ENCODE assay signal across 12 cellular contexts in the genomic region with DNA sequence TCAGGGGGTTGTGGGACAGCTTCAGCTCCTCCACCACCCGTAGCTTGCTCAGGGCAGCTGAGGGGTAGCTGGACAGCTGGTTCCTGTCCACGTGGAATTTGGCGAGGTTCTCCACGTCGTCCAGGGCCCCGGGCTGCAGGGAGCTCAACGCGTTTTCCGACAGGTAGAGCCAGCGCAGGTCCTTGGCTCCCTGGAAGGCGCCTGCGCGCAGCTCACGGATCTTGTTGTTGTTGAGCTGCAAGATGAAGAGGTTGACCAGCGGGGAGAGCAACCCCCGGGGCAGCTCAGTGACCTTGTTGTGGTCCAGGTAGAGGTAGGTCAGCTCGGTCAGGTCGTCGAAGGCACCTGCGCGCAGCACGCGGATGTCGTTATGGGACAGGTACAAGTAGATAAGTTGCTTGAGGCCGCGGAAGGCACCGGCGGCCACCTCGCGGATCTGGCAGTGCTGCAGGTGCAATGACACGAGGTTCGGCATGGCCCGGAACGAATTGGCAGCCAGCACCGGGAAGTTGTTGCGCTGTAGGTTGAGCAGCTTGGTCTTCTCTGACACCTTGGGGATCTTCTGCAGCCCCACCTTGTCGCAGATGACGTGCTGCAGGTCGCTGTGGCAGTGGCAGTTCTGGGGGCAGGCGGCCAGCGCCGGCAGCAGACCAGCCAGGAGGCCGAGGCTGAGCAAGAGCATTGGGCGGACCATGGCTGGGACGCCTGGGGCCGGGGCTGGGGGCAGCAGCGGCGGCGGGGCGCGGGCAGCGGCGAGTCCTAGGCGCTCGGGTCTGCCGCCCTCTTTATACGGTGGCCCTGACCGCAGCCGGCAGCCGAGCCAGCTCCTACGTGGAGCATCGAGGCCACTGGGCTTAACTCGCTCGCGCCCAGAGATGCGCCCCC. TPM values are rescaled to one million over a fixed set of nuclear protein-coding genes. Genes with fewer than 3 reads are reported as not detected.
DNase-seq lines count a peak whose midpoint lies in the region; ATAC-seq and TF ChIP-seq lines count a peak whose summit lies in the region.
"Had no signal": no experiment of that assay in that cellular context is flagged by ENCODE, and none has a peak within 500 bp of the region (broad histone marks: within the 10 kb centered on the region; RNA-seq: fewer than 3 reads in every experiment).

A gene with protein sequence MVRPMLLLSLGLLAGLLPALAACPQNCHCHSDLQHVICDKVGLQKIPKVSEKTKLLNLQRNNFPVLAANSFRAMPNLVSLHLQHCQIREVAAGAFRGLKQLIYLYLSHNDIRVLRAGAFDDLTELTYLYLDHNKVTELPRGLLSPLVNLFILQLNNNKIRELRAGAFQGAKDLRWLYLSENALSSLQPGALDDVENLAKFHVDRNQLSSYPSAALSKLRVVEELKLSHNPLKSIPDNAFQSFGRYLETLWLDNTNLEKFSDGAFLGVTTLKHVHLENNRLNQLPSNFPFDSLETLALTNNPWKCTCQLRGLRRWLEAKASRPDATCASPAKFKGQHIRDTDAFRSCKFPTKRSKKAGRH (minus strand): TSS at position 761 of the 885 bp plus-strand sequence. CDS start 67 bp downstream, at position 694.

- intact Hi-C loops in heart right ventricle (cut with DNase I): loop anchor here in 1 of 10 donors (10.0 kb wide), 1 partner anchor 104 kb away; no protein-coding TSS in a partner anchor

- H4K8ac ChIP-seq in neuronal stem cell (ENCODE audit: low read depth, low read length): peak within 1 kb of the TSS; percentile 17

- H3F3A ChIP-seq in SK-N-SH (replicated peaks; ENCODE audit: insufficient read depth): no peaks in the 10 kb centered on the region

- no peak within 1 kb of the TSS for H4K91ac ChIP-seq in neuronal stem cell (ENCODE audit: low read depth, low read length, poor library complexity)

- H3K4me3 ChIP-seq in AG10803 (ENCODE audit: low read length) (peak within 1 kb of the TSS; percentile 17), SK-N-SH (ENCODE audit: low read depth in 2 of 2, low read length in 1 of 2) (peak within 1 kb of the TSS in 1 of 2 experiments; percentile 41; a peak in 2 of 4 replicates), heart right ventricle (peak within 1 kb of the TSS in 9 of 10 donors; percentile 29 to 53 (median 39)), neuronal stem cell (ENCODE audit: low read length in 2 of 2) (peak within 1 kb of the TSS in 1 of 2 donors; percentile 67)
- H3K4me3 ChIP-seq: SJSA1 had no signal

- peak within 1 kb of the TSS; percentile 88 for H2AK5ac ChIP-seq in neuronal stem cell (ENCODE audit: low read depth, low read length)

- no peak within 1 kb of the TSS for H2BK120ac ChIP-seq in neuronal stem cell (ENCODE audit: low read depth, low read length)

- H3K14ac ChIP-seq in neuronal stem cell (ENCODE audit: low read length): peak within 1 kb of the TSS; percentile 97

- ATAC-seq in heart right ventricle (peak in 6 of 8 donors; percentile 7 to 44 (median 30)), HG03442 (IDR thresholded peaks at IDR 0.05; ENCODE audit: unreplicated experiment) (no peak)

- H2BK12ac ChIP-seq in neuronal stem cell (ENCODE audit: low read length): peak within 1 kb of the TSS; percentile 82

- CTCF ChIA-PET in SK-N-SH (lab: Yijun Ruan, JAX): interaction anchor here (0.5 to 5.6 kb wide), 13 partner anchors 10 to 373 kb away, joined by 3 to 53 read pairs (median 4); a partner anchor contains a TSS

- H3K4me1 ChIP-seq in SK-N-SH (ENCODE audit: control insufficient read depth in 1 of 2, insufficient read depth in 2 of 2, low read depth in 1 of 2, low read length in 1 of 2) (peaks cover 0 to 17% of the 10 kb centered on the region in 2 experiments; a peak in 1 of 4 replicates), heart right ventricle (peaks cover 3 to 16% (median 13%) of the 10 kb centered on the region in 9 donors), neuronal stem cell (ENCODE audit: control insufficient read depth in 2 of 2, insufficient read depth in 1 of 2, low read depth in 1 of 2, low read length in 2 of 2) (peaks cover 0 to 8% of the 10 kb centered on the region in 2 donors)

- no peak within 1 kb of the TSS for H2AFZ ChIP-seq in SK-N-SH (ENCODE audit: low read depth)
- peak within 1 kb of the TSS; percentile 78 for H2AFZ ChIP-seq in neuronal stem cell (ENCODE audit: low read length)

- no peak for TF ChIP-seq EP300 in SK-N-SH (IDR thresholded peaks at IDR 0.05; ENCODE audit: borderline replicate concordance in 1 of 2, low read depth in 1 of 2, low read length in 1 of 2)

- H3K4ac ChIP-seq in neuronal stem cell (ENCODE audit: low read length): no peak within 1 kb of the TSS

- no peak for TF ChIP-seq CTCF in AG10803 (conservative IDR thresholded peaks at IDR 0.05; ENCODE audit: low read length)
- no peak for TF ChIP-seq CTCF in SK-N-SH (IDR thresholded peaks at IDR 0.05)
- no peak for TF ChIP-seq CTCF in heart right ventricle (IDR thresholded peaks at IDR 0.05)

- H3K27me3 ChIP-seq in SK-N-SH (ENCODE audit: insufficient read depth) (no peaks in the 10 kb centered on the region), heart right ventricle (peaks cover 10 to 30% (median 24%) of the 10 kb centered on the region in 7 donors), neuronal stem cell (ENCODE audit: control insufficient read depth in 3 of 3, insufficient read depth in 3 of 3, low read depth in 1 of 3, low read length in 3 of 3) (peaks cover 16 to 71% (median 53%) of the 10 kb centered on the region in 3 experiments)
- H3K27me3 ChIP-seq: testis had no signal

- H4K20me1 ChIP-seq in SK-N-SH (ENCODE audit: insufficient read depth): no peaks in the 10 kb centered on the region; the same call in 1 of the 2 replicates

- POLR2A ChIA-PET in SK-N-SH (lab: Yijun Ruan, JAX): no interaction called here

- no peak within 1 kb of the TSS for H2BK15ac ChIP-seq in neuronal stem cell (ENCODE audit: low read length)

- DNase-seq in AG10803 (ENCODE audit: low read depth): no peak
- DNase-seq in SK-N-SH: peak; percentile 87
- no peak for DNase-seq in heart right ventricle
- peak; percentile 12 for DNase-seq in neuronal stem cell (ENCODE audit: low spot score)
- DNase-seq in SK-N-DZ (ENCODE audit: low spot score): no peak
- no peak for DNase-seq in GM19240 (ENCODE audit: insufficient read length, low spot score)
- no peak for DNase-seq in NCI-H1092 (lab: John Stamatoyannopoulos, UW)
- DNase-seq: testis had no signal

- H3K79me1 ChIP-seq in neuronal stem cell (ENCODE audit: low read depth, low read length): no peaks in the 10 kb centered on the region

- TF ChIP-seq RAD21 in SK-N-SH (IDR thresholded peaks at IDR 0.05; ENCODE audit: low read length): no peak

- peak within 1 kb of the TSS; percentile 65 for H3K23ac ChIP-seq in neuronal stem cell (ENCODE audit: low read depth, low read length, poor library complexity)

- H3K18ac ChIP-seq in neuronal stem cell (ENCODE audit: low read length): peak within 1 kb of the TSS; percentile 94

- WGBS in SK-N-SH (ENCODE audit: low lambda C conversion rate): 70% methylated on average over 48 of the region's 66 CpGs
- WGBS in heart right ventricle, 2 donors: 33 to 38% methylated on average over 65 to 66 of the region's 66 CpGs
- WGBS in neuronal stem cell (ENCODE audit: extremely low coverage in 2 of 2, insufficient read length in 2 of 2, insufficient replicate concordance in 1 of 2), 2 donors: no CpG with 5 or more reads among the region's 66 CpGs

- no peaks in the 10 kb centered on the region for H3K79me2 ChIP-seq in SK-N-SH (ENCODE audit: insufficient read depth)

- H3K9ac ChIP-seq in SK-N-SH (no peak within 1 kb of the TSS), neuronal stem cell (ENCODE audit: low read depth, low read length, poor library complexity) (peak within 1 kb of the TSS; percentile 81)

- H3K4me2 ChIP-seq in SK-N-SH (peak within 1 kb of the TSS; percentile 57; the same call in 1 of the 2 replicates), neuronal stem cell (ENCODE audit: insufficient read depth, low read length, poor library complexity, severe bottlenecking) (peak within 1 kb of the TSS; percentile 69)

- H2BK5ac ChIP-seq in neuronal stem cell (ENCODE audit: low read length): peak within 1 kb of the TSS; percentile 78

- H3K9me2 ChIP-seq in SK-N-SH: no peaks in the 10 kb centered on the region

- no peaks in the 10 kb centered on the region for H3K36me3 ChIP-seq in SK-N-SH (replicated peaks in 1 of 2; ENCODE audit: control insufficient read depth in 1 of 2, insufficient read depth in 2 of 2, low read length in 1 of 2)
- peaks cover 0 to 15% (median 0%) of the 10 kb centered on the region in 9 donors for H3K36me3 ChIP-seq in heart right ventricle
- no peaks in the 10 kb centered on the region for H3K36me3 ChIP-seq in neuronal stem cell (replicated peaks in 1 of 2; ENCODE audit: control insufficient read depth in 2 of 2, insufficient read depth in 2 of 2, low read length in 2 of 2)
- H3K36me3 ChIP-seq: neutrophil had no signal

- H3K9me3 ChIP-seq in SK-N-SH (no peaks in the 10 kb centered on the region), heart right ventricle (no peaks in the 10 kb centered on the region), neuronal stem cell (replicated peaks in 1 of 2; ENCODE audit: control insufficient read depth in 2 of 2, insufficient read depth in 1 of 2, low read depth in 1 of 2, low read length in 2 of 2) (peaks cover 6 to 8% of the 10 kb centered on the region in 2 donors)
- H3K9me3 ChIP-seq: neutrophil, SJSA1, testis had no signal

- H3K27ac ChIP-seq in SK-N-SH (ENCODE audit: low read depth in 2 of 2, low read length in 1 of 2) (no peak within 1 kb of the TSS), heart right ventricle (no peak within 1 kb of the TSS), neuronal stem cell (replicated peaks; ENCODE audit: low read length) (no peak within 1 kb of the TSS)
- H3K27ac ChIP-seq: neutrophil, SJSA1, testis had no signal

TF ChIP-seq in SK-N-SH, 30 proteins besides CTCF, POLR2A, EP300 and RAD21 (continues in another document):
- TF ChIP-seq RXRA (IDR thresholded peaks at IDR 0.05; ENCODE audit: borderline replicate concordance, low read depth): no peak
- TF ChIP-seq SMC3 (IDR thresholded peaks at IDR 0.05; ENCODE audit: low read depth, low read length): no peak
- TF ChIP-seq POLR2AphosphoS5 (IDR thresholded peaks at IDR 0.05; ENCODE audit: low read depth, low read length): no peak
- no peak for TF ChIP-seq FOXJ3 (CRISPR knock-in tag; IDR thresholded peaks at IDR 0.05)
- no peak for TF ChIP-seq NFIC (IDR thresholded peaks at IDR 0.05; ENCODE audit: borderline replicate concordance)
- TF ChIP-seq TEAD4 (IDR thresholded peaks at IDR 0.05; ENCODE audit: borderline replicate concordance, insufficient read depth): no peak
- TF ChIP-seq TAF1 (IDR thresholded peaks at IDR 0.05; ENCODE audit: borderline replicate concordance, low read depth, low read length): no peak
- TF ChIP-seq RFX5 (IDR thresholded peaks at IDR 0.05; ENCODE audit: low read length): no peak

RNA-seq across cellular contexts. Expression of the gene that starts here (rescaled TPM):
- polyA plus RNA-seq in SK-N-SH (2012; rRNA removed) (not detected in 2 replicates), heart right ventricle (under 1 TPM in 1 of 2 donors, not detected in 1; 0.44 TPM)
- polyA plus RNA-seq in SK-N-SH (2012; cell fraction: cytosol; rRNA removed): not detected in 2 replicates
- 0.04 TPM in 1 of 2 replicates, not detected in the other for polyA plus RNA-seq in SK-N-SH (2012; cell fraction: nucleus; rRNA removed)
- under 1 TPM in 3 of 10 donors, not detected in 7; 0.13 to 0.74 (median 0.20) TPM for total RNA-seq in heart right ventricle
- not detected for polyA plus RNA-seq in neuronal stem cell (2013, experiment 1 of 2)
- 0.04 TPM for polyA plus RNA-seq in neuronal stem cell (2013, experiment 2 of 2)
- not detected in 2 replicates for polyA plus RNA-seq in SK-N-DZ (2014; cell fraction: cytosol; rRNA removed)
- not detected in 2 replicates for polyA plus RNA-seq in SK-N-DZ (2014; cell fraction: nucleus; rRNA removed)
- total RNA-seq: Daoy, SJSA1 had no signal

Comparison
In these comparisons a context has a peak if more than half of its experiments do, and no peak if none do; other contexts are left out.
1. Peak in DNase-seq and H3K4me2 ChIP-seq in SK-N-SH; RNA of the gene not detected or under 1 TPM.
2. Peak in ATAC-seq and H3K4me3 ChIP-seq in heart right ventricle; RNA of the gene not detected or under 1 TPM.